ENCODE assay signal across 9 cellular contexts in genomic region chr1:171506525-171507304, GRCh38. TPM values are rescaled to one million over a fixed set of nuclear protein-coding genes. Genes with fewer than 3 reads are reported as not detected.
A peak's percentile ranks its signal among the peaks of the same experiment; 100 is the strongest.
DNase-seq lines count a peak whose midpoint lies in the region; ATAC-seq and TF ChIP-seq lines count a peak whose summit lies in the region.
"Had no signal": no experiment of that assay in that cellular context is flagged by ENCODE, and none has a peak within 500 bp of the region (broad histone marks: within the 10 kb centered on the region; RNA-seq: fewer than 3 reads in every experiment).

No MANE protein-coding gene starts in this region.

- TF ChIP-seq EP300 in ovary (IDR thresholded peaks at IDR 0.05), result no peak

- no peak for TF ChIP-seq POLR2A in ovary (IDR thresholded peaks at IDR 0.05)

- H3K9me3 ChIP-seq in SK-N-MC (ENCODE audit: low read depth, low read length) (0 out of 2 replicates have a peak, but pooled peaks cover 2% of the 10 kb centered on the region), ovary (no peaks in the 10 kb centered on the region)
- H3K9me3 ChIP-seq: heart left ventricle had no signal

- 37 to 62% (median 56%) methylated on average over 1 of the region's 1 CpG for WGBS in ovary, 3 donors

- peaks cover 69% of the 10 kb centered on the region for H3K4me1 Mint-ChIP-seq in T-helper 1 cell treated with Interleukin-12 subunit alpha and Interleukin-12 subunit beta and Interleukin-4 antibody, amounts not matched to agents 30 μg/mL and 1 μg/mL, for 36 hours (ENCODE audit: low read depth)
- H3K4me1 Mint-ChIP-seq in effector memory CD8-positive, alpha-beta T cell (ENCODE audit: low read depth in 2 of 2), result peaks cover 72 to 94% of the 10 kb centered on the region in 2 donors
- H3K4me1 Mint-ChIP-seq in nephron progenitor cell, result peaks cover 16% of the 10 kb centered on the region

- H3K9ac ChIP-seq in SK-N-MC (ENCODE audit: insufficient read length), result no peak overlapping the region

- intact Hi-C loops in dorsolateral prefrontal cortex (cut with DNase I), result no loop called here
- intact Hi-C loops in ovary (cut with DNase I), result no loop called here

- H3K27me3 ChIP-seq in dorsolateral prefrontal cortex (no peaks in the 10 kb centered on the region), ovary (no peaks in the 10 kb centered on the region)
- H3K27me3 ChIP-seq: heart left ventricle had no signal

- peak overlapping the region; percentile 1 for H3K27ac Mint-ChIP-seq in T-helper 1 cell treated with Interleukin-12 subunit alpha and Interleukin-12 subunit beta and Interleukin-4 antibody, amounts not matched to agents 30 μg/mL and 1 μg/mL, for 36 hours
- peak overlapping the region; percentile 75 to 85 for H3K27ac Mint-ChIP-seq in effector memory CD8-positive, alpha-beta T cell
- H3K27ac Mint-ChIP-seq in nephron progenitor cell, result peak overlapping the region; percentile 86

- no peaks in the 10 kb centered on the region for H3K27me3 Mint-ChIP-seq in T-helper 1 cell treated with Interleukin-12 subunit alpha and Interleukin-12 subunit beta and Interleukin-4 antibody, amounts not matched to agents 30 μg/mL and 1 μg/mL, for 36 hours (ENCODE audit: low read depth)
- H3K27me3 Mint-ChIP-seq in effector memory CD8-positive, alpha-beta T cell, result no peaks in the 10 kb centered on the region
- H3K27me3 Mint-ChIP-seq in nephron progenitor cell (ENCODE audit: low read depth, poor library complexity), result no peaks in the 10 kb centered on the region

- H3K36me3 Mint-ChIP-seq in T-helper 1 cell treated with Interleukin-12 subunit alpha and Interleukin-12 subunit beta and Interleukin-4 antibody, amounts not matched to agents 30 μg/mL and 1 μg/mL, for 36 hours (ENCODE audit: low read depth), result peaks cover 9% of the 10 kb centered on the region
- H3K36me3 Mint-ChIP-seq in effector memory CD8-positive, alpha-beta T cell (ENCODE audit: insufficient read depth), result peaks cover 26% of the 10 kb centered on the region
- H3K36me3 Mint-ChIP-seq in nephron progenitor cell (ENCODE audit: low read depth), result peaks cover 61% of the 10 kb centered on the region

- no peak for ATAC-seq in effector memory CD8-positive, alpha-beta T cell (replicated peaks)
- ATAC-seq: heart left ventricle had no signal

- no peak overlapping the region for H3K4me3 Mint-ChIP-seq in T-helper 1 cell treated with Interleukin-12 subunit alpha and Interleukin-12 subunit beta and Interleukin-4 antibody, amounts not matched to agents 30 μg/mL and 1 μg/mL, for 36 hours
- H3K4me3 Mint-ChIP-seq in effector memory CD8-positive, alpha-beta T cell, result peak overlapping the region; percentile 60 to 66
- H3K4me3 Mint-ChIP-seq in nephron progenitor cell, result no peak overlapping the region

- peaks cover 14% of the 10 kb centered on the region for H3K4me1 ChIP-seq in ovary (ENCODE audit: insufficient read depth)

- DNase-seq in T-helper 1 cell (no peak), SK-N-MC (ENCODE audit: low read depth, low spot score) (no peak), nephron progenitor cell (no peak), dorsolateral prefrontal cortex (no peak), ovary (no peak), NCI-H1048 (lab: John Stamatoyannopoulos, UW) (no peak)
- no peak for DNase-seq in effector memory CD8-positive, alpha-beta T cell
- DNase-seq: heart left ventricle had no signal

- no peak overlapping the region for H3K4me3 ChIP-seq in SK-N-MC
- no peak overlapping the region for H3K4me3 ChIP-seq in dorsolateral prefrontal cortex
- H3K4me3 ChIP-seq in ovary, result no peak overlapping the region
- H3K4me3 ChIP-seq: heart left ventricle had no signal

- TF ChIP-seq CTCF in nephron progenitor cell (IDR thresholded peaks at IDR 0.05), result no peak
- TF ChIP-seq CTCF in dorsolateral prefrontal cortex (IDR thresholded peaks at IDR 0.05 in 54 of 56, conservative IDR thresholded peaks at IDR 0.05 in 2 of 56; ENCODE audit: low read depth in 1 of 56, partially characterized antibody in 56 of 56), result no peak
- no peak for TF ChIP-seq CTCF in ovary (IDR thresholded peaks at IDR 0.05)

- H3K9me3 Mint-ChIP-seq in T-helper 1 cell treated with Interleukin-12 subunit alpha and Interleukin-12 subunit beta and Interleukin-4 antibody, amounts not matched to agents 30 μg/mL and 1 μg/mL, for 36 hours, result no peaks in the 10 kb centered on the region
- no peaks in the 10 kb centered on the region for H3K9me3 Mint-ChIP-seq in effector memory CD8-positive, alpha-beta T cell
- H3K9me3 Mint-ChIP-seq in nephron progenitor cell, result peaks cover 20% of the 10 kb centered on the region

- peak overlapping the region; percentile 17; the same call in 1 of the 2 replicates for H3K27ac ChIP-seq in SK-N-MC
- H3K27ac ChIP-seq in dorsolateral prefrontal cortex, result no peak overlapping the region
- no peak overlapping the region for H3K27ac ChIP-seq in ovary
- H3K27ac ChIP-seq: heart left ventricle had no signal

- H3K36me3 ChIP-seq in SK-N-MC (ENCODE audit: insufficient read depth, low read length), result peaks cover 44% of the 10 kb centered on the region
- no peaks in the 10 kb centered on the region for H3K36me3 ChIP-seq in ovary
- H3K36me3 ChIP-seq: heart left ventricle had no signal

RNA-seq across cellular contexts. Expression of gene PRRC2C, which starts 21.4 kb away (rescaled TPM):
- total RNA-seq in dorsolateral prefrontal cortex (100 to 1,000 TPM; 127 to 198 (median 149) TPM), ovary (100 to 1,000 TPM in 5 of 7 donors, 10 to 100 TPM in 2; 51.6 to 136 (median 107) TPM)
- 10 to 100 TPM; 30.7 to 69.3 TPM for polyA plus RNA-seq in ovary

Comparison
In these comparisons a context has a peak if more than half of its experiments do, and no peak if none do; other contexts are left out.
1. H3K27ac Mint-ChIP-seq: peak in every context shown above with its lines; median percentile 86 in nephron progenitor cell; 80 in effector memory CD8-positive, alpha-beta T cell; 1 in T-helper 1 cell treated with Interleukin-12 subunit alpha and Interleukin-12 subunit beta and Interleukin-4 antibody, amounts not matched to agents 30 μg/mL and 1 μg/mL, for 36 hours.
2. H3K4me3 Mint-ChIP-seq: peak in effector memory CD8-positive, alpha-beta T cell (2 of 2); none in T-helper 1 cell treated with Interleukin-12 subunit alpha and Interleukin-12 subunit beta and Interleukin-4 antibody, amounts not matched to agents 30 μg/mL and 1 μg/mL, for 36 hours (single experiment) and nephron progenitor cell (single experiment).